In the genomic region with DNA sequence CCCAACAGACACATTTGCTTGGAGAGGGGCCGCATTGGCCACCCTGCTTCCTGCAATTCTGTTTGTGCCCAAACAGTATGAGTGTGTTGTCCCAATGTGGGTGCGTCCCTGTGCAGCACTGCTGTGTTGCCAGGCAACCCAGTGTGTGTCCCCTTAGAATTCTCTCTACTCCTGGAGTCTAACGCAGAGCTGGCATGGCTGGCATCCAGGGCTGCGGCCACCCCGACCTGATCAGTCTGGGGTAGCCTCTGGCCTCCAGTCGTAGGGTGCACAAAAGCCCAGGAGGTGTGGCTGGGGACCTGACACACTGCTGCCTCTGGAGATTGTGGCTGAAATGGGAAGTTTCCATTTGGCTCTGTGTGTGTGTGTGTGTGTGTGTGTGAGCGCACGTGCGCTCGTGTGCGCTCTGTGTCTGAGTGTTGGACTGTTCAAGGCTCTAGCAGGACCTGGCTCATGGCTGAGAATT, we compare ENCODE assay signal across 10 cellular contexts. TPM values are rescaled to one million over a fixed set of nuclear protein-coding genes. Genes with fewer than 3 reads are reported as not detected.
DNase-seq lines count a peak whose midpoint lies in the region; TF ChIP-seq lines count a peak whose summit lies in the region.
"Had no signal": no experiment of that assay in that cellular context is flagged by ENCODE, and none has a peak within 500 bp of the region (broad histone marks: within the 10 kb centered on the region; RNA-seq: fewer than 3 reads in every experiment).

No MANE protein-coding gene starts in this region.

- CTCF ChIA-PET in CD8-positive, alpha-beta memory T cell (lab: Charles Lee), result no interaction called here

- peaks cover 22% of the 10 kb centered on the region for H3K4me1 Mint-ChIP-seq in activated CD4-positive, alpha-beta T cell treated with anti-CD3 and anti-CD28 coated beads, Interleukin-2, amount 10 ng/mL, durations not matched to agents 24 days and 14 days
- H3K4me1 Mint-ChIP-seq in chondrocyte (ENCODE audit: low read depth), result peaks cover 42% of the 10 kb centered on the region
- peaks cover 4 to 11% (median 11%) of the 10 kb centered on the region in 3 donors for H3K4me1 Mint-ChIP-seq in CD8-positive, alpha-beta memory T cell

- no peak for DNase-seq in activated CD4-positive, alpha-beta T cell treated with anti-CD3 and anti-CD28 coated beads, Interleukin-2, amount 10 ng/mL, durations not matched to agents 24 days and 14 days
- DNase-seq in activated CD4-positive, alpha-beta T cell treated with anti-CD3 and anti-CD28 coated beads for 1 hour, result no peak
- DNase-seq in chondrocyte (ENCODE audit: low spot score) (no peak), lung microvascular endothelial cell (ENCODE audit: low read depth in 2 of 2) (peak; percentile 41 to 76), putamen (ENCODE audit: low spot score) (no peak), NCI-H146 treated with DMSO at 0.1 percent for 48 hours (lab: John Stamatoyannopoulos, UW; ENCODE audit: unreplicated experiment) (no peak)
- no peak for DNase-seq in CD8-positive, alpha-beta memory T cell
- DNase-seq: NCI-H526 had no signal

- intact Hi-C loops in activated CD4-positive, alpha-beta T cell treated with anti-CD3 and anti-CD28 coated beads, Interleukin-2, amount 10 ng/mL, durations not matched to agents 24 days and 14 days (cut with micrococcal nuclease), result no loop called here

- peak overlapping the region; percentile 19 for H3K27ac ChIP-seq in urinary bladder (ENCODE audit: low read depth)
- no peak overlapping the region for H3K27ac ChIP-seq in CD8-positive, alpha-beta memory T cell (ENCODE audit: low read depth, low read length)
- H3K27ac ChIP-seq: C4-2B had no signal

- no peaks in the 10 kb centered on the region for H3K9me3 ChIP-seq in CD8-positive, alpha-beta memory T cell (ENCODE audit: low read length)

- peak overlapping the region; percentile 12 for H3K27ac Mint-ChIP-seq in activated CD4-positive, alpha-beta T cell treated with anti-CD3 and anti-CD28 coated beads, Interleukin-2, amount 10 ng/mL, durations not matched to agents 24 days and 14 days
- peak overlapping the region; percentile 68 for H3K27ac Mint-ChIP-seq in chondrocyte (ENCODE audit: unreplicated experiment)
- H3K27ac Mint-ChIP-seq in CD8-positive, alpha-beta memory T cell, result no peak overlapping the region

- no peaks in the 10 kb centered on the region for H3K27me3 Mint-ChIP-seq in activated CD4-positive, alpha-beta T cell treated with anti-CD3 and anti-CD28 coated beads, Interleukin-2, amount 10 ng/mL, durations not matched to agents 24 days and 14 days
- no peaks in the 10 kb centered on the region for H3K27me3 Mint-ChIP-seq in chondrocyte (ENCODE audit: low read depth)
- H3K27me3 Mint-ChIP-seq in CD8-positive, alpha-beta memory T cell, result peaks cover 2 to 3% of the 10 kb centered on the region in 2 donors

- no peaks in the 10 kb centered on the region for H3K27me3 ChIP-seq in CD8-positive, alpha-beta memory T cell (ENCODE audit: insufficient read depth, low read length, poor library complexity, severe bottlenecking)

- no peak overlapping the region for H3K4me3 Mint-ChIP-seq in activated CD4-positive, alpha-beta T cell treated with anti-CD3 and anti-CD28 coated beads, Interleukin-2, amount 10 ng/mL, durations not matched to agents 24 days and 14 days
- no peak overlapping the region for H3K4me3 Mint-ChIP-seq in chondrocyte (ENCODE audit: unreplicated experiment)
- no peak overlapping the region for H3K4me3 Mint-ChIP-seq in CD8-positive, alpha-beta memory T cell

- WGBS in urinary bladder, result 54% methylated on average over 11 of the region's 11 CpGs

- H3K9me3 Mint-ChIP-seq in activated CD4-positive, alpha-beta T cell treated with anti-CD3 and anti-CD28 coated beads, Interleukin-2, amount 10 ng/mL, durations not matched to agents 24 days and 14 days, result no peaks in the 10 kb centered on the region
- no peaks in the 10 kb centered on the region for H3K9me3 Mint-ChIP-seq in chondrocyte (ENCODE audit: low read depth)
- H3K9me3 Mint-ChIP-seq in CD8-positive, alpha-beta memory T cell, result no peaks in the 10 kb centered on the region

- no peaks in the 10 kb centered on the region for H3K4me1 ChIP-seq in urinary bladder (ENCODE audit: insufficient read depth)
- H3K4me1 ChIP-seq in CD8-positive, alpha-beta memory T cell (ENCODE audit: insufficient read depth, low read length), result peaks cover 9% of the 10 kb centered on the region

- no peak for TF ChIP-seq CTCF in chondrocyte (IDR thresholded peaks at IDR 0.05)

- POLR2A ChIA-PET in CD8-positive, alpha-beta memory T cell (lab: Charles Lee), result no interaction called here

- H3K36me3 ChIP-seq in urinary bladder (ENCODE audit: insufficient read depth), result no peaks in the 10 kb centered on the region
- no peaks in the 10 kb centered on the region for H3K36me3 ChIP-seq in CD8-positive, alpha-beta memory T cell (ENCODE audit: insufficient read depth, low read length)

- no peaks in the 10 kb centered on the region for H3K36me3 Mint-ChIP-seq in activated CD4-positive, alpha-beta T cell treated with anti-CD3 and anti-CD28 coated beads, Interleukin-2, amount 10 ng/mL, durations not matched to agents 24 days and 14 days (ENCODE audit: low read depth)
- H3K36me3 Mint-ChIP-seq in chondrocyte (ENCODE audit: low read depth), result no peaks in the 10 kb centered on the region
- no peaks in the 10 kb centered on the region for H3K36me3 Mint-ChIP-seq in CD8-positive, alpha-beta memory T cell

- no peak overlapping the region for H3K4me3 ChIP-seq in urinary bladder (ENCODE audit: low read depth, low read length)
- no peak overlapping the region for H3K4me3 ChIP-seq in CD8-positive, alpha-beta memory T cell (ENCODE audit: low read length)

RNA-seq across cellular contexts. Expression of gene TEX44, which starts 48.0 kb away (rescaled TPM):
- total RNA-seq in activated CD4-positive, alpha-beta T cell treated with anti-CD3 and anti-CD28 coated beads, Interleukin-2, amount 10 ng/mL, durations not matched to agents 24 days and 14 days, result not detected in 2 replicates
- total RNA-seq in chondrocyte (not detected in 3 replicates), lung microvascular endothelial cell (not detected in 2 replicates), urinary bladder (not detected)
- polyA plus RNA-seq in urinary bladder, result not detected
- total RNA-seq in CD8-positive, alpha-beta memory T cell, result not detected
- not detected for polyA plus RNA-seq in CD8-positive, alpha-beta memory T cell

Comparison
In these comparisons a context has a peak if more than half of its experiments do, and no peak if none do; other contexts are left out.
1. DNase-seq: peak in lung microvascular endothelial cell (2 of 2); none in activated CD4-positive, alpha-beta T cell treated with anti-CD3 and anti-CD28 coated beads, Interleukin-2, amount 10 ng/mL, durations not matched to agents 24 days and 14 days (single experiment), activated CD4-positive, alpha-beta T cell treated with anti-CD3 and anti-CD28 coated beads for 1 hour (single experiment), chondrocyte (single experiment), putamen (single experiment), NCI-H146 treated with DMSO at 0.1 percent for 48 hours (single experiment) and CD8-positive, alpha-beta memory T cell (0 of 5).
2. H3K27ac Mint-ChIP-seq: peak in activated CD4-positive, alpha-beta T cell treated with anti-CD3 and anti-CD28 coated beads, Interleukin-2, amount 10 ng/mL, durations not matched to agents 24 days and 14 days (single experiment) and chondrocyte (single experiment); none in CD8-positive, alpha-beta memory T cell (0 of 8).